In the genomic region with DNA sequence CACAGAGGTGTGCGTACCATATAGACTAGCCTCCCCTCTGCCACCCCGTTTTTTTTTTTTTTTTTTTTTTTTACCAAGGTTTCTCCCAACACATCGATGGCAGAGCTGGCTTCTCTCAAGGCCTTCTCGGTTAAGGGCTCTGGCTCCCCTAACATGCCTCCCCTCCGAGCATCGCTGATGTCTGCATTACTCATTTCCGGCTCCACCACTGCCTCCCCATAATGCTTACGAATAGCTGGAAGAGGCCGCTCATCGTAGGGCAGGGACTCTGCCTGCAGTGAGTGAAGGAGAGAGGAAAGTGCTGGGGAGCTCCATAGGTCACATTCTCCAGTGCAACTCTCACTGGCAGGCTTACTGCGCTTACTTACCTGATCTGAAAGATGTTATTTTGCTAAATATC, we compare ENCODE assay signal across 30 cellular contexts.
"Had no signal": no experiment of that assay in that cellular context is flagged by ENCODE, and none has a peak within 500 bp of the region (broad histone marks: within the 10 kb centered on the region; RNA-seq: fewer than 3 reads in every experiment).

No MANE protein-coding gene starts in this region.

- H3K4me3 ChIP-seq: body of pancreas, hepatocyte, left ventricle myocardium inferior, neural progenitor cell, thyroid gland had no signal

- ATAC-seq: activated CD4-positive, alpha-beta T cell treated with anti-CD3 and anti-CD28 coated beads for 36 hours; activated T-helper 17 cell treated with anti-CD3 and anti-CD28 coated beads, Interleukin-2, amount 50 U/mL, for 72 hours; body of pancreas; naive thymus-derived CD8-positive, alpha-beta T cell; T-cell had no signal

- H3K9me3 ChIP-seq: thyroid gland had no signal

- H3K4me2 ChIP-seq: hepatocyte, neural progenitor cell had no signal

- H3K9me3 Mint-ChIP-seq: activated T-helper 17 cell treated with anti-CD3 and anti-CD28 coated beads, Interleukin-2, amount 50 U/mL, for 72 hours; immature natural killer cell; neural progenitor cell had no signal

- FAIRE-seq: TTC549 had no signal

- DNase-seq: activated B cell treated with CpG ODN at 0.5 μM for 24 hours; activated CD4-positive, alpha-beta T cell treated with anti-CD3 and anti-CD28 coated beads for 36 hours; activated CD4-positive, alpha-beta T cell treated with anti-CD3 and anti-CD28 coated beads, Interleukin-2, amount 50 U/mL, for 4 hours; activated CD8-positive, alpha-beta memory T cell treated with anti-CD3 and anti-CD28 coated beads for 24 hours; activated CD8-positive, alpha-beta memory T cell treated with anti-CD3 and anti-CD28 coated beads, Interleukin-2, amount 50 U/mL, for 4 hours; activated naive CD4-positive, alpha-beta T cell treated with anti-CD3 and anti-CD28 coated beads for 36 hours; activated naive CD8-positive, alpha-beta T cell treated with anti-CD3 and anti-CD28 coated beads, Interleukin-2, amount 10 ng/mL, durations not matched to agents 7 days and 5 days; activated T-cell treated with anti-CD3 and anti-CD28 coated beads, Interleukin-2, amount 50 U/mL, for 24 hours; amniotic stem cell; body of pancreas; effector CD8-positive, alpha-beta T cell; foreskin melanocyte; glutamatergic neuron; immature natural killer cell; left ventricle myocardium inferior; mammary epithelial cell; naive thymus-derived CD8-positive, alpha-beta T cell; stimulated activated CD4-positive, alpha-beta T cell treated with anti-CD3 and anti-CD28 coated beads, Interleukin-4, amount 100 ng/mL, for 24 hours; stimulated activated naive CD4-positive, alpha-beta T cell treated with Interleukin-2 at 50 U/mL for 16 hours; substantia nigra; T-cell; thyroid gland had no signal

- H3K27me3 ChIP-seq: body of pancreas, hepatocyte, neural progenitor cell, thyroid gland had no signal

- H2AFZ ChIP-seq: hepatocyte, neural progenitor cell had no signal

- H3K27me3 Mint-ChIP-seq: activated B cell treated with CpG ODN at 0.5 μM for 24 hours; activated CD4-positive, alpha-beta T cell treated with anti-CD3 and anti-CD28 coated beads for 36 hours; activated naive CD8-positive, alpha-beta T cell treated with anti-CD3 and anti-CD28 coated beads, Interleukin-2, amount 10 ng/mL, durations not matched to agents 7 days and 5 days; activated T-cell treated with anti-CD3 and anti-CD28 coated beads, Interleukin-2, amount 50 U/mL, for 24 hours; activated T-helper 17 cell treated with anti-CD3 and anti-CD28 coated beads, Interleukin-2, amount 50 U/mL, for 72 hours; dendritic cell treated with granulocyte-macrophage colony-stimulating factor and Interleukin-4, amounts not matched to agents 40 ng/mL and 50 ng/mL, for 4 days; naive thymus-derived CD8-positive, alpha-beta T cell; progenitor cell of endocrine pancreas; T-cell had no signal

- H3K27ac Mint-ChIP-seq: activated B cell treated with CpG ODN at 0.5 μM for 24 hours; activated CD4-positive, alpha-beta T cell treated with anti-CD3 and anti-CD28 coated beads for 36 hours; activated naive CD4-positive, alpha-beta T cell treated with anti-CD3 and anti-CD28 coated beads for 36 hours; activated naive CD8-positive, alpha-beta T cell treated with anti-CD3 and anti-CD28 coated beads, Interleukin-2, amount 10 ng/mL, durations not matched to agents 7 days and 5 days; activated T-cell treated with anti-CD3 and anti-CD28 coated beads, Interleukin-2, amount 50 U/mL, for 24 hours; activated T-helper 17 cell treated with anti-CD3 and anti-CD28 coated beads, Interleukin-2, amount 50 U/mL, for 72 hours; dendritic cell treated with granulocyte-macrophage colony-stimulating factor and Interleukin-4, amounts not matched to agents 40 ng/mL and 50 ng/mL, for 4 days; immature natural killer cell; mesothelial cell of epicardium; neural progenitor cell; progenitor cell of endocrine pancreas; T-cell; T-helper 2 cell treated with Interferon-gamma antibody and Interleukin-4, amounts not matched to agents 5 μg/mL and 100 μg/mL, for 36 hours had no signal

- H3K4me1 Mint-ChIP-seq: activated CD4-positive, alpha-beta T cell treated with anti-CD3 and anti-CD28 coated beads for 36 hours; activated naive CD8-positive, alpha-beta T cell treated with anti-CD3 and anti-CD28 coated beads, Interleukin-2, amount 10 ng/mL, durations not matched to agents 7 days and 5 days; activated T-helper 17 cell treated with anti-CD3 and anti-CD28 coated beads, Interleukin-2, amount 50 U/mL, for 72 hours; immature natural killer cell; mesothelial cell of epicardium; naive thymus-derived CD8-positive, alpha-beta T cell; neural progenitor cell; T-cell had no signal

- H3K36me3 ChIP-seq: neural progenitor cell had no signal

- H3K27ac ChIP-seq: body of pancreas, hepatocyte, left ventricle myocardium inferior, neural progenitor cell, thyroid gland had no signal

- H3K4me1 ChIP-seq: body of pancreas, left ventricle myocardium inferior, neural progenitor cell, thyroid gland had no signal

- H3K4me3 Mint-ChIP-seq: activated B cell treated with CpG ODN at 0.5 μM for 24 hours; activated CD4-positive, alpha-beta T cell treated with anti-CD3 and anti-CD28 coated beads for 36 hours; activated naive CD4-positive, alpha-beta T cell treated with anti-CD3 and anti-CD28 coated beads for 36 hours; activated naive CD8-positive, alpha-beta T cell treated with anti-CD3 and anti-CD28 coated beads, Interleukin-2, amount 10 ng/mL, durations not matched to agents 7 days and 5 days; activated T-cell treated with anti-CD3 and anti-CD28 coated beads, Interleukin-2, amount 50 U/mL, for 24 hours; activated T-helper 17 cell treated with anti-CD3 and anti-CD28 coated beads, Interleukin-2, amount 50 U/mL, for 72 hours; dendritic cell treated with granulocyte-macrophage colony-stimulating factor and Interleukin-4, amounts not matched to agents 40 ng/mL and 50 ng/mL, for 4 days; immature natural killer cell; mesothelial cell of epicardium; naive thymus-derived CD8-positive, alpha-beta T cell; neural progenitor cell; T-cell; T-helper 2 cell treated with Interferon-gamma antibody and Interleukin-4, amounts not matched to agents 5 μg/mL and 100 μg/mL, for 36 hours had no signal

- H3K79me2 ChIP-seq: hepatocyte had no signal

- H3K9ac ChIP-seq: neural progenitor cell had no signal
